In the genomic region with DNA sequence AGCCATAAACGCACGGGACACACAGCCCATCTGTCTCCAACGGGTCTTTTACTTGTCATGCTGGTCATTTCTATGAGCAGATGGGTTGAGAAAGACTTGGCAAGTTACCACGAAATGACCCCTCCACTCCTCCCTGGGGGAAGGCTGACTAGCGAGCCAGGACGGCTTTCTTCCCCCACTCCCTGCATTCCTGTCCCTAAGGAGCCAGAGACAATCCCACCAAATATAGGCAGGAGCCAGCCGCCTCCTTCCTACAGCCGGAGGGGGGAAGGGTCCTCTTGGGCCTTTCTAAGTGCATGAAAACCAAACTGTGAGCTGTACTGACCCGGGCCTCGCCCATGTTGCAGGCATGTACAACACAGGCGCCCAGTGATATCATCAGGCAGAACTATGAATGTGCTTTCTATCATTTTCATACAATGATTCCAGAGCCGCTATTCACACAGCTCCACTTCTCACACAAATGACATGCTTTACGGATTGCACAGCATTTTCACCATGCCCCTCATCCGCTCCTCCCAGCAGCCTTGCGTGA, we compare ENCODE assay signal across 1 cellular context.
TF ChIP-seq lines count a peak whose summit lies in the region.

No MANE protein-coding gene starts in this region.

TF ChIP-seq in HepG2, 621 proteins besides CTCF, POLR2A, EP300 and RAD21:
- TF ChIP-seq PRMT3 (CRISPR knock-in tag; IDR thresholded peaks at IDR 0.05; ENCODE audit: borderline replicate concordance, low read depth) (no peak), RNF2 (conservative IDR thresholded peaks at IDR 0.05; ENCODE audit: low read depth) (no peak), PLRG1 (conservative IDR thresholded peaks at IDR 0.05) (no peak), ZNF530 (CRISPR knock-in tag; IDR thresholded peaks at IDR 0.05; ENCODE audit: low read depth) (no peak), MATR3 (CRISPR knock-in tag; IDR thresholded peaks at IDR 0.05) (no peak), HOXA3 (CRISPR knock-in tag; IDR thresholded peaks at IDR 0.05) (no peak), ZSCAN22 (CRISPR knock-in tag; IDR thresholded peaks at IDR 0.05) (no peak), SAP130 (CRISPR knock-in tag; IDR thresholded peaks at IDR 0.05; ENCODE audit: low read depth) (no peak), NR2F6 (IDR thresholded peaks at IDR 0.05) (no peak), NR2F6 (CRISPR knock-in tag; IDR thresholded peaks at IDR 0.05) (no peak), ZFX (CRISPR knock-in tag; IDR thresholded peaks at IDR 0.05; ENCODE audit: low read depth) (no peak), ZBTB38 (CRISPR knock-in tag; IDR thresholded peaks at IDR 0.05) (no peak), HNRNPL (IDR thresholded peaks at IDR 0.05; ENCODE audit: low read depth, low read length) (no peak), AGO1 (IDR thresholded peaks at IDR 0.05; ENCODE audit: low read depth, low read length, poor library complexity, severe bottlenecking) (no peak), MLLT10 (CRISPR knock-in tag; IDR thresholded peaks at IDR 0.05) (no peak)
- TF ChIP-seq, protein P1, sequence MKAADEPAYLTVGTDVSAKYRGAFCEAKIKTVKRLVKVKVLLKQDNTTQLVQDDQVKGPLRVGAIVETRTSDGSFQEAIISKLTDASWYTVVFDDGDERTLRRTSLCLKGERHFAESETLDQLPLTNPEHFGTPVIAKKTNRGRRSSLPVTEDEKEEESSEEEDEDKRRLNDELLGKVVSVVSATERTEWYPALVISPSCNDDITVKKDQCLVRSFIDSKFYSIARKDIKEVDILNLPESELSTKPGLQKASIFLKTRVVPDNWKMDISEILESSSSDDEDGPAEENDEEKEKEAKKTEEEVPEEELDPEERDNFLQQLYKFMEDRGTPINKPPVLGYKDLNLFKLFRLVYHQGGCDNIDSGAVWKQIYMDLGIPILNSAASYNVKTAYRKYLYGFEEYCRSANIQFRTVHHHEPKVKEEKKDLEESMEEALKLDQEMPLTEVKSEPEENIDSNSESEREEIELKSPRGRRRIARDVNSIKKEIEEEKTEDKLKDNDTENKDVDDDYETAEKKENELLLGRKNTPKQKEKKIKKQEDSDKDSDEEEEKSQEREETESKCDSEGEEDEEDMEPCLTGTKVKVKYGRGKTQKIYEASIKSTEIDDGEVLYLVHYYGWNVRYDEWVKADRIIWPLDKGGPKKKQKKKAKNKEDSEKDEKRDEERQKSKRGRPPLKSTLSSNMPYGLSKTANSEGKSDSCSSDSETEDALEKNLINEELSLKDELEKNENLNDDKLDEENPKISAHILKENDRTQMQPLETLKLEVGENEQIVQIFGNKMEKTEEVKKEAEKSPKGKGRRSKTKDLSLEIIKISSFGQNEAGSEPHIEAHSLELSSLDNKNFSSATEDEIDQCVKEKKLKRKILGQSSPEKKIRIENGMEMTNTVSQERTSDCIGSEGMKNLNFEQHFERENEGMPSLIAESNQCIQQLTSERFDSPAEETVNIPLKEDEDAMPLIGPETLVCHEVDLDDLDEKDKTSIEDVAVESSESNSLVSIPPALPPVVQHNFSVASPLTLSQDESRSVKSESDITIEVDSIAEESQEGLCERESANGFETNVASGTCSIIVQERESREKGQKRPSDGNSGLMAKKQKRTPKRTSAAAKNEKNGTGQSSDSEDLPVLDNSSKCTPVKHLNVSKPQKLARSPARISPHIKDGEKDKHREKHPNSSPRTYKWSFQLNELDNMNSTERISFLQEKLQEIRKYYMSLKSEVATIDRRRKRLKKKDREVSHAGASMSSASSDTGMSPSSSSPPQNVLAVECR (CRISPR knock-in tag; IDR thresholded peaks at IDR 0.05; ENCODE audit: borderline replicate concordance), result no peak
- TF ChIP-seq, protein P2, sequence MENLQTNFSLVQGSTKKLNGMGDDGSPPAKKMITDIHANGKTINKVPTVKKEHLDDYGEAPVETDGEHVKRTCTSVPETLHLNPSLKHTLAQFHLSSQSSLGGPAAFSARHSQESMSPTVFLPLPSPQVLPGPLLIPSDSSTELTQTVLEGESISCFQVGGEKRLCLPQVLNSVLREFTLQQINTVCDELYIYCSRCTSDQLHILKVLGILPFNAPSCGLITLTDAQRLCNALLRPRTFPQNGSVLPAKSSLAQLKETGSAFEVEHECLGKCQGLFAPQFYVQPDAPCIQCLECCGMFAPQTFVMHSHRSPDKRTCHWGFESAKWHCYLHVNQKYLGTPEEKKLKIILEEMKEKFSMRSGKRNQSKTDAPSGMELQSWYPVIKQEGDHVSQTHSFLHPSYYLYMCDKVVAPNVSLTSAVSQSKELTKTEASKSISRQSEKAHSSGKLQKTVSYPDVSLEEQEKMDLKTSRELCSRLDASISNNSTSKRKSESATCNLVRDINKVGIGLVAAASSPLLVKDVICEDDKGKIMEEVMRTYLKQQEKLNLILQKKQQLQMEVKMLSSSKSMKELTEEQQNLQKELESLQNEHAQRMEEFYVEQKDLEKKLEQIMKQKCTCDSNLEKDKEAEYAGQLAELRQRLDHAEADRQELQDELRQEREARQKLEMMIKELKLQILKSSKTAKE (CRISPR knock-in tag; IDR thresholded peaks at IDR 0.05; ENCODE audit: borderline replicate concordance), result no peak
- TF ChIP-seq, protein P3, sequence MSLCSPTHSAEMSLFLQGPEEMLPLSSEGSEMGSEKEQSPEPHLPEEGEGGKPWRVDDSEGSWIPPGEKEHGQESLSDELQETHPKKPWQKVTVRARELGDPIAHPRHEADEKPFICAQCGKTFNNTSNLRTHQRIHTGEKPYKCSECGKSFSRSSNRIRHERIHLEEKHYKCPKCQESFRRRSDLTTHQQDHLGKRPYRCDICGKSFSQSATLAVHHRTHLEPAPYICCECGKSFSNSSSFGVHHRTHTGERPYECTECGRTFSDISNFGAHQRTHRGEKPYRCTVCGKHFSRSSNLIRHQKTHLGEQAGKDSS (CRISPR knock-in tag; IDR thresholded peaks at IDR 0.05; ENCODE audit: borderline replicate concordance, low read depth), result no peak
- TF ChIP-seq, protein P4, sequence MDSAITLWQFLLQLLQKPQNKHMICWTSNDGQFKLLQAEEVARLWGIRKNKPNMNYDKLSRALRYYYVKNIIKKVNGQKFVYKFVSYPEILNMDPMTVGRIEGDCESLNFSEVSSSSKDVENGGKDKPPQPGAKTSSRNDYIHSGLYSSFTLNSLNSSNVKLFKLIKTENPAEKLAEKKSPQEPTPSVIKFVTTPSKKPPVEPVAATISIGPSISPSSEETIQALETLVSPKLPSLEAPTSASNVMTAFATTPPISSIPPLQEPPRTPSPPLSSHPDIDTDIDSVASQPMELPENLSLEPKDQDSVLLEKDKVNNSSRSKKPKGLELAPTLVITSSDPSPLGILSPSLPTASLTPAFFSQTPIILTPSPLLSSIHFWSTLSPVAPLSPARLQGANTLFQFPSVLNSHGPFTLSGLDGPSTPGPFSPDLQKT (CRISPR knock-in tag; IDR thresholded peaks at IDR 0.05; ENCODE audit: borderline replicate concordance), result no peak
- TF ChIP-seq, protein P5, sequence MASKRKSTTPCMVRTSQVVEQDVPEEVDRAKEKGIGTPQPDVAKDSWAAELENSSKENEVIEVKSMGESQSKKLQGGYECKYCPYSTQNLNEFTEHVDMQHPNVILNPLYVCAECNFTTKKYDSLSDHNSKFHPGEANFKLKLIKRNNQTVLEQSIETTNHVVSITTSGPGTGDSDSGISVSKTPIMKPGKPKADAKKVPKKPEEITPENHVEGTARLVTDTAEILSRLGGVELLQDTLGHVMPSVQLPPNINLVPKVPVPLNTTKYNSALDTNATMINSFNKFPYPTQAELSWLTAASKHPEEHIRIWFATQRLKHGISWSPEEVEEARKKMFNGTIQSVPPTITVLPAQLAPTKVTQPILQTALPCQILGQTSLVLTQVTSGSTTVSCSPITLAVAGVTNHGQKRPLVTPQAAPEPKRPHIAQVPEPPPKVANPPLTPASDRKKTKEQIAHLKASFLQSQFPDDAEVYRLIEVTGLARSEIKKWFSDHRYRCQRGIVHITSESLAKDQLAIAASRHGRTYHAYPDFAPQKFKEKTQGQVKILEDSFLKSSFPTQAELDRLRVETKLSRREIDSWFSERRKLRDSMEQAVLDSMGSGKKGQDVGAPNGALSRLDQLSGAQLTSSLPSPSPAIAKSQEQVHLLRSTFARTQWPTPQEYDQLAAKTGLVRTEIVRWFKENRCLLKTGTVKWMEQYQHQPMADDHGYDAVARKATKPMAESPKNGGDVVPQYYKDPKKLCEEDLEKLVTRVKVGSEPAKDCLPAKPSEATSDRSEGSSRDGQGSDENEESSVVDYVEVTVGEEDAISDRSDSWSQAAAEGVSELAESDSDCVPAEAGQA (IDR thresholded peaks at IDR 0.05; ENCODE audit: low read depth), result no peak
- TF ChIP-seq, protein P5 (CRISPR knock-in tag; IDR thresholded peaks at IDR 0.05; ENCODE audit: borderline replicate concordance), result no peak
